Comparison of ENCODE assay signal across 9 cellular contexts in genomic region chr18:35291166-35291565, GRCh38. TPM values are rescaled to one million over a fixed set of nuclear protein-coding genes. Genes with fewer than 3 reads are reported as not detected.
DNase-seq lines count a peak whose midpoint lies in the region; ATAC-seq and TF ChIP-seq lines count a peak whose summit lies in the region.
"Had no signal": no experiment of that assay in that cellular context is flagged by ENCODE, and none has a peak within 500 bp of the region (broad histone marks: within the 10 kb centered on the region; RNA-seq: fewer than 3 reads in every experiment).

No MANE protein-coding gene starts in this region.

- H3K36me3 ChIP-seq in A673 (ENCODE audit: insufficient read depth, low read length, poor library complexity, severe bottlenecking) (peaks cover 13% of the 10 kb centered on the region), mucosa of rectum (ENCODE audit: control insufficient read depth in 2 of 2, insufficient read depth in 2 of 2, low read length in 2 of 2) (peaks cover 4 to 16% of the 10 kb centered on the region in 2 donors)

- POLR2A ChIA-PET in A673 (lab: Charles Lee; ENCODE audit: low non-redundant PET): no interaction called here
- POLR2A ChIA-PET in MCF 10A (lab: Yijun Ruan, JAX): interaction anchor here (0.7 to 2.0 kb wide), 9 partner anchors 12 to 477 kb away, joined by 3 to 7 read pairs (median 3); partner anchors contain the start of gene ZNF397

- BruUV-seq in A673 (replicated peaks; lab: Mats Ljungman, UMichigan): no TSS peak
- no TSS peak for BruUV-seq in MCF 10A (replicated peaks; lab: Mats Ljungman, UMichigan)

- H3K9ac ChIP-seq in mucosa of rectum (ENCODE audit: low read depth in 1 of 2, low read length in 2 of 2): peak overlapping the region; percentile 85 to 86

- H3K4me3 Mint-ChIP-seq in MCF 10A (ENCODE audit: unreplicated experiment): peak overlapping the region; percentile 97

- CTCF ChIA-PET in A673 (lab: Charles Lee): no interaction called here
- CTCF ChIA-PET in MCF 10A (lab: Yijun Ruan, JAX): interaction anchor here (0.6 to 1.0 kb wide), 2 partner anchors 52 to 59 kb away, joined by 3 to 4 read pairs; no protein-coding TSS in a partner anchor

- H3K27me3 ChIP-seq in A673 (replicated peaks; ENCODE audit: insufficient read depth, low read depth, low read length, poor library complexity): no peaks in the 10 kb centered on the region
- no peaks in the 10 kb centered on the region for H3K27me3 ChIP-seq in HL-60 (ENCODE audit: insufficient read depth, poor library complexity, severe bottlenecking)
- H3K27me3 ChIP-seq in mucosa of rectum (ENCODE audit: control insufficient read depth in 2 of 2, insufficient read depth in 2 of 2, low read length in 2 of 2): no peaks in the 10 kb centered on the region

- intact Hi-C loops in A673 (cut with micrococcal nuclease; ENCODE audit: unreplicated experiment) (no loop called here), MCF 10A (cut with micrococcal nuclease) (loop anchor here (5.0 kb wide), 1 partner anchor 51 kb away; the partner anchor contains the start of gene ZNF24)

- no peak for ATAC-seq in GM21717 (IDR thresholded peaks at IDR 0.05; ENCODE audit: unreplicated experiment)

- TF ChIP-seq CTCF in A673 (conservative IDR thresholded peaks at IDR 0.05; ENCODE audit: low read depth, low read length) (no peak), HL-60 (IDR thresholded peaks at IDR 0.05; ENCODE audit: insufficient read depth, low read length) (no peak), MCF 10A (IDR thresholded peaks at IDR 0.05; ENCODE audit: unreplicated experiment) (no peak)

- no peaks in the 10 kb centered on the region for H3K9me3 Mint-ChIP-seq in MCF 10A (ENCODE audit: unreplicated experiment)

- H3K36me3 Mint-ChIP-seq in MCF 10A (ENCODE audit: insufficient read depth, unreplicated experiment): peaks cover 22% of the 10 kb centered on the region

- peaks cover 12% of the 10 kb centered on the region for H3K4me1 Mint-ChIP-seq in MCF 10A (ENCODE audit: insufficient read depth, unreplicated experiment)

- H3K9me3 ChIP-seq in A673 (ENCODE audit: low read depth, low read length, poor library complexity, severe bottlenecking): peaks cover 5% of the 10 kb centered on the region
- H3K9me3 ChIP-seq in mucosa of rectum (ENCODE audit: control insufficient read depth in 2 of 2, low read length in 2 of 2): no peaks in the 10 kb centered on the region

- H3K4me1 ChIP-seq in A673 (ENCODE audit: insufficient read depth, low read length, poor library complexity, severe bottlenecking) (peaks cover 6% of the 10 kb centered on the region), mucosa of rectum (ENCODE audit: control insufficient read depth in 2 of 2, insufficient read depth in 2 of 2, low read length in 2 of 2) (peaks cover 7 to 11% of the 10 kb centered on the region in 2 donors)

- H3K27me3 Mint-ChIP-seq in MCF 10A (ENCODE audit: insufficient read depth, unreplicated experiment): no peaks in the 10 kb centered on the region

- H3K4me3 ChIP-seq in A673 (ENCODE audit: low read depth, low read length, poor library complexity, severe bottlenecking) (peak overlapping the region; percentile 78), HL-60 (replicated peaks; ENCODE audit: insufficient read depth, low read length) (peak overlapping the region; percentile 93), mucosa of rectum (ENCODE audit: low read length in 2 of 2) (peak overlapping the region; percentile 82 to 98)

- DNase-seq in A673 (ENCODE audit: low spot score) (no peak), HL-60 (ENCODE audit: low read depth in 1 of 2, low spot score in 1 of 2) (no peak), MCF 10A (ENCODE audit: unreplicated experiment) (no peak), NCI-H1930 (lab: John Stamatoyannopoulos, UW) (no peak), occipital lobe (lab: John Stamatoyannopoulos, UW) (no peak), COLO829 (ENCODE audit: low spot score) (no peak)
- DNase-seq: midbrain had no signal

- H3K27ac ChIP-seq in A673 (ENCODE audit: low read depth, low read length, poor library complexity, severe bottlenecking) (no peak overlapping the region), HL-60 (replicated peaks) (peak overlapping the region; percentile 80; the same call in 1 of the 2 replicates), mucosa of rectum (ENCODE audit: low read depth in 2 of 2, low read length in 2 of 2) (no peak overlapping the region)

- H3K27ac Mint-ChIP-seq in MCF 10A (ENCODE audit: low read depth, unreplicated experiment): peak overlapping the region; percentile 97

RNA-seq across cellular contexts. Expression of gene ZSCAN30, which starts 1.1 kb away (rescaled TPM):
- total RNA-seq in A673 (2021) (17.0 and 18.1 TPM in 2 replicates), MCF 10A (2022) (20.5 and 30.1 TPM in 2 replicates), occipital lobe (17.5 TPM)

RNA-seq across cellular contexts. Expression of gene ZNF397, which starts 50.3 kb away (rescaled TPM):
- total RNA-seq in A673 (2021) (34.5 and 34.7 TPM in 2 replicates), MCF 10A (2022) (22.5 and 26.5 TPM in 2 replicates), occipital lobe (56.0 TPM)

RNA-seq across cellular contexts. Expression of gene ZNF24, which starts 53.1 kb away (rescaled TPM):
- total RNA-seq in A673 (2021): 59.8 and 63.3 TPM in 2 replicates
- total RNA-seq in MCF 10A (2022): 39.1 and 44.0 TPM in 2 replicates
- 115 TPM for total RNA-seq in occipital lobe
